ENCODE assay signal across 7 cellular contexts in the genomic region with DNA sequence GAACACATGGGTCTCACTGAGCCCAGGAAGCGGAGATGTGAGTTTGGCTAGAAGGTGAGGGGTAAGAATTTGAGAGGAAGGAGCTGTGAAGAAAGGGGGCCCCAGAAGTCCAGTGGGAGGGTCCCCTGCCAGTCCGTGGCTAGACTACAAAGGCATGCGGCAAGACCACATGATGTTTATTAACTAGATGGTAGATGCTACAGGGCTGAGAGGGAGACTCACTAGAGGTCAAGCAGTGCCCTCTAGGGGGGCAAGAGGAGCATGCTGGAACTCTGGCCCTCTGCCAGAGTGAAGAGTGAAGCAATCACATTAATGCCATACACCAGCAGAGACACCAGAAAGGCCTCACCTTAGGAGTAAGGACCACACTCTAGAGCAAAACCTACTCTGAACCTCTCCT. TPM values are rescaled to one million over a fixed set of nuclear protein-coding genes. Genes with fewer than 3 reads are reported as not detected.
DNase-seq lines count a peak whose midpoint lies in the region; ATAC-seq, FAIRE-seq and TF ChIP-seq lines count a peak whose summit lies in the region.

No MANE protein-coding gene starts in this region.

- H3K9me3 ChIP-seq in breast epithelium (no peaks in the 10 kb centered on the region), left lung (no peaks in the 10 kb centered on the region)

- no peak for TF ChIP-seq POLR2A in breast epithelium (IDR thresholded peaks at IDR 0.05)

- H3K4me3 ChIP-seq in breast epithelium (no peak overlapping the region), left lung (no peak overlapping the region)

- intact Hi-C loops in breast epithelium (cut with DNase I; ENCODE audit: low total_unique reads) (no loop called here), left lung (cut with DNase I) (no loop called here)

- H3K36me3 ChIP-seq in breast epithelium (no peaks in the 10 kb centered on the region), left lung (peaks cover 0 to 22% of the 10 kb centered on the region in 2 donors)

- peak; percentile 49 for DNase-seq in Daoy (ENCODE audit: low read depth)
- DNase-seq in HTR-8/SVneo (ENCODE audit: insufficient read length, low spot score), result peak; percentile 21
- DNase-seq in SK-N-DZ (ENCODE audit: low spot score), result peak; percentile 52
- DNase-seq in breast epithelium (ENCODE audit: low spot score in 2 of 2), result no peak
- peak in 1 of 2 donors; percentile 29 for DNase-seq in left lung
- no peak for DNase-seq in cortex of kidney (lab: John Stamatoyannopoulos, UW)

- H3K27ac ChIP-seq in breast epithelium (peak overlapping the region; percentile 4 to 18), left lung (peak overlapping the region in 1 of 2 donors; percentile 18)

- no peak for FAIRE-seq in HTR-8/SVneo (lab: Jason Lieb, UNC)

- H3K27me3 ChIP-seq in breast epithelium (no peaks in the 10 kb centered on the region), left lung (no peaks in the 10 kb centered on the region)

- peak; percentile 80 for ATAC-seq in left lung
- ATAC-seq in GM21447 (IDR thresholded peaks at IDR 0.05; ENCODE audit: unreplicated experiment), result no peak

- peak in 1 of 3 donors; percentile 24 for TF ChIP-seq CTCF in breast epithelium (IDR thresholded peaks at IDR 0.05)
- peak in 1 of 2 donors; percentile 33 for TF ChIP-seq CTCF in left lung (IDR thresholded peaks at IDR 0.05)

- H3K4me1 ChIP-seq in breast epithelium, result peaks cover 0 to 14% of the 10 kb centered on the region in 2 donors
- peaks cover 4 to 54% of the 10 kb centered on the region in 2 donors for H3K4me1 ChIP-seq in left lung

RNA-seq across cellular contexts. Expression of gene KIAA0319L, which starts 12.2 kb away (rescaled TPM):
- total RNA-seq in Daoy (2014; rRNA removed; shearing (Covaris generic)), result 12.1 and 16.1 TPM in 2 replicates
- polyA plus RNA-seq in SK-N-DZ (2014; cell fraction: cytosol; rRNA removed), result 25.4 and 28.4 TPM in 2 replicates
- polyA plus RNA-seq in SK-N-DZ (2014; cell fraction: nucleus; rRNA removed), result 28.3 and 52.9 TPM in 2 replicates
- total RNA-seq in breast epithelium (100 to 1,000 TPM in 2 of 3 donors, 10 to 100 TPM in 1; 49.0 to 104 (median 103) TPM), left lung (10 to 100 TPM; 76.5 to 91.4 TPM)

RNA-seq across cellular contexts. Expression of gene NCDN, which starts 12.6 kb away (rescaled TPM):
- total RNA-seq in Daoy (2014; rRNA removed; shearing (Covaris generic)), result 21.7 and 26.4 TPM in 2 replicates
- 31.9 and 34.8 TPM in 2 replicates for polyA plus RNA-seq in SK-N-DZ (2014; cell fraction: cytosol; rRNA removed)
- polyA plus RNA-seq in SK-N-DZ (2014; cell fraction: nucleus; rRNA removed), result 30.2 and 39.1 TPM in 2 replicates
- 10 to 100 TPM in 2 of 3 donors, 1 to 10 TPM in 1; 9.9 to 22.3 (median 16.2) TPM for total RNA-seq in breast epithelium
- total RNA-seq in left lung, result 10 to 100 TPM; 23.3 to 42.1 TPM

RNA-seq across cellular contexts. Expression of gene TFAP2E, which starts 28.1 kb away (rescaled TPM):
- 0.06 and 0.21 TPM in 2 replicates for total RNA-seq in Daoy (2014; rRNA removed; shearing (Covaris generic))
- polyA plus RNA-seq in SK-N-DZ (2014; cell fraction: cytosol; rRNA removed), result 0.21 TPM in 1 of 2 replicates, not detected in the other
- polyA plus RNA-seq in SK-N-DZ (2014; cell fraction: nucleus; rRNA removed), result 0.64 TPM in 1 of 2 replicates, not detected in the other
- total RNA-seq in breast epithelium (1 to 10 TPM in 1 of 3 donors, under 1 TPM in 2; 0.44 to 2.6 (median 0.64) TPM), left lung (1 to 10 TPM; 1.3 to 1.8 TPM)

Comparison
In these comparisons a context has a peak if more than half of its experiments do, and no peak if none do; other contexts are left out.
1. DNase-seq: peak in Daoy (single experiment), HTR-8/SVneo (single experiment) and SK-N-DZ (single experiment); none in breast epithelium (0 of 2) and cortex of kidney (single experiment).